In the genomic region with DNA sequence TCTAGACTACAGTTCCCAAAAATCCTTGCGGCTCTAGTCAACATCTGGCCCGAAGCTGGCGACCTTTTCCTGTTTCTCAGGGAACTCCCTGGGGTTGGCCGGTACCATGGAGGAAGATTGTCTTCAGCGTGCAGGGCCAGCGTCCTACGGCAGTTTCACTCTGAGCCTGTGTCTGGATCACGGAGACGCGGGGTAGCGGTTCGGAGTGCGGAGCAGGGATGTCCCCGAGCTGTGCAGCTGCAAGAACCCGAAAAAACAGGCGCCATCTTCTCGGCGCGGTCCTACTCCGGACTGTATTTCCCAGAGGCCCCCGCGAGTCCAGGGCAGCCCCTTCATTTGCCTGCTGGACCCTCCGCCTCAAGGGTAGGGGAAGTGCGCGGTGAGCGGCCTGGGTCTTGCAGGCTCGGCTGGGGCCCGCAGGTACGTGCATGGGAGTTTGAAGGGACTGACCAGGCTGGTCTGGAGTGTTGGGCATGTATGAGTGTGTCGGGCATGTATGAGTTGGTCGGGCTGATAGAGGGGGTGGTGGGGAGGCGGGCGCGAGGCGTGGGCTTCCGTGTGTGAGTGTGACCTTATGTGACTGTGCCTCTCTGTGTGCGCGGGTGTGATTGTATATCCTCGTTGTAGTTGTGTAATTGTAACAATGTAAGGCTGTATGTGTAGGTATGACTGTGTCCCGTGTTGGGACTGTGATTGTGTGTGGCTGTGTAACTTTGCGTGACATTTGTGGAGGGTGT, we compare ENCODE assay signal across 1 cellular context.
TF ChIP-seq lines count a peak whose summit lies in the region.

A gene (plus strand): TSS at position 360 of the 737 bp plus-strand sequence. CDS start 12,240 bp downstream, outside the sequence.

TF ChIP-seq in GM12878, 131 proteins besides CTCF, POLR2A, EP300 and RAD21 (continued from another document and continues in another):
- TF ChIP-seq ZSCAN29 (IDR thresholded peaks at IDR 0.05) (no peak), IKZF1 (conservative IDR thresholded peaks at IDR 0.05) (peak; percentile 98), SMAD5 (IDR thresholded peaks at IDR 0.05; ENCODE audit: low read depth) (no peak; the same call in 1 of the 2 replicates), PML (IDR thresholded peaks at IDR 0.05; ENCODE audit: low read length) (peak; percentile 85; the same call in 1 of the 2 replicates), RBBP5 (conservative IDR thresholded peaks at IDR 0.05) (no peak), SUPT20H (IDR thresholded peaks at IDR 0.05; ENCODE audit: borderline replicate concordance, control insufficient read depth, low read depth, low read length) (no peak), ZNF207 (IDR thresholded peaks at IDR 0.05; ENCODE audit: borderline replicate concordance) (peak; percentile 92), WRNIP1 (IDR thresholded peaks at IDR 0.05; ENCODE audit: borderline replicate concordance, low read depth, low read length) (no peak), SPI1 (IDR thresholded peaks at IDR 0.05; ENCODE audit: borderline replicate concordance, insufficient read depth, low read depth, low read length) (peak; percentile 61; the same call in 1 of the 2 replicates), TARDBP (IDR thresholded peaks at IDR 0.05; ENCODE audit: borderline replicate concordance) (no peak), KLF5 (IDR thresholded peaks at IDR 0.05; ENCODE audit: partially characterized antibody) (peak; percentile 93), POLR2AphosphoS2 (IDR thresholded peaks at IDR 0.05; ENCODE audit: low read depth, low read length) (peak; percentile 68; the same call in 1 of the 2 replicates), MYB (IDR thresholded peaks at IDR 0.05; ENCODE audit: borderline replicate concordance, low read depth, low read length) (peak; percentile 89), BMI1 (IDR thresholded peaks at IDR 0.05; ENCODE audit: borderline replicate concordance) (peak; percentile 44; the same call in 1 of the 2 replicates), TAF1 (IDR thresholded peaks at IDR 0.05; ENCODE audit: borderline replicate concordance, low read depth, low read length) (peak; percentile 64; the same call in 1 of the 2 replicates), STAT1 (conservative IDR thresholded peaks at IDR 0.05) (peak; percentile 91; the same call in 1 of the 2 replicates), RUNX3 (IDR thresholded peaks at IDR 0.05; ENCODE audit: low read length) (no peak; the same call in 1 of the 2 replicates), HCFC1 (IDR thresholded peaks at IDR 0.05; ENCODE audit: low read length) (peak; percentile 79), SREBF2 (IDR thresholded peaks at IDR 0.05; ENCODE audit: low read length) (no peak), SIX5 (IDR thresholded peaks at IDR 0.05; ENCODE audit: low read depth, low read length, severe bottlenecking) (peak; percentile 71), MEF2A (IDR thresholded peaks at IDR 0.05; ENCODE audit: insufficient read depth, low read depth, low read length) (0 out of 2 replicates have a peak, but pooled peaks have one; percentile 15), ETV6 (conservative IDR thresholded peaks at IDR 0.05 in 1 of 2, IDR thresholded peaks at IDR 0.05 in 1 of 2; ENCODE audit: borderline replicate concordance in 1 of 2, low read depth in 1 of 2) (no peak), YY1 (IDR thresholded peaks at IDR 0.05; ENCODE audit: low read depth, low read length) (peak; percentile 96), MXI1 (IDR thresholded peaks at IDR 0.05; ENCODE audit: low read depth, low read length) (peak; percentile 79), YBX1 (IDR thresholded peaks at IDR 0.05) (no peak), EZH2 (IDR thresholded peaks at IDR 0.05; ENCODE audit: borderline replicate concordance, control insufficient read depth, low read depth, low read length) (no peak), NRF1 (conservative IDR thresholded peaks at IDR 0.05; ENCODE audit: low read depth, low read length) (no peak), CREM (IDR thresholded peaks at IDR 0.05; ENCODE audit: low read depth) (peak; percentile 86), JUNB (IDR thresholded peaks at IDR 0.05) (no peak), HDGF (IDR thresholded peaks at IDR 0.05) (peak; percentile 94), IRF4 (IDR thresholded peaks at IDR 0.05; ENCODE audit: low read depth, low read length) (no peak), CBX3 (IDR thresholded peaks at IDR 0.05; ENCODE audit: borderline replicate concordance, low read depth) (no peak), TBL1XR1 (IDR thresholded peaks at IDR 0.05; ENCODE audit: low read depth, low read length) (0 out of 2 replicates have a peak, but pooled peaks have one; percentile 14), SMAD1 (IDR thresholded peaks at IDR 0.05; ENCODE audit: low read depth, partially characterized antibody) (no peak)
- TF ChIP-seq, protein P1, sequence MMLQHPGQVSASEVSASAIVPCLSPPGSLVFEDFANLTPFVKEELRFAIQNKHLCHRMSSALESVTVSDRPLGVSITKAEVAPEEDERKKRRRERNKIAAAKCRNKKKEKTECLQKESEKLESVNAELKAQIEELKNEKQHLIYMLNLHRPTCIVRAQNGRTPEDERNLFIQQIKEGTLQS (IDR thresholded peaks at IDR 0.05; ENCODE audit: borderline replicate concordance, extremely low read depth, low read depth, low read length): no peak
- TF ChIP-seq, protein P2, sequence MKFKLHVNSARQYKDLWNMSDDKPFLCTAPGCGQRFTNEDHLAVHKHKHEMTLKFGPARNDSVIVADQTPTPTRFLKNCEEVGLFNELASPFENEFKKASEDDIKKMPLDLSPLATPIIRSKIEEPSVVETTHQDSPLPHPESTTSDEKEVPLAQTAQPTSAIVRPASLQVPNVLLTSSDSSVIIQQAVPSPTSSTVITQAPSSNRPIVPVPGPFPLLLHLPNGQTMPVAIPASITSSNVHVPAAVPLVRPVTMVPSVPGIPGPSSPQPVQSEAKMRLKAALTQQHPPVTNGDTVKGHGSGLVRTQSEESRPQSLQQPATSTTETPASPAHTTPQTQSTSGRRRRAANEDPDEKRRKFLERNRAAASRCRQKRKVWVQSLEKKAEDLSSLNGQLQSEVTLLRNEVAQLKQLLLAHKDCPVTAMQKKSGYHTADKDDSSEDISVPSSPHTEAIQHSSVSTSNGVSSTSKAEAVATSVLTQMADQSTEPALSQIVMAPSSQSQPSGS (IDR thresholded peaks at IDR 0.05; ENCODE audit: low read length): no peak
- TF ChIP-seq, protein P3, sequence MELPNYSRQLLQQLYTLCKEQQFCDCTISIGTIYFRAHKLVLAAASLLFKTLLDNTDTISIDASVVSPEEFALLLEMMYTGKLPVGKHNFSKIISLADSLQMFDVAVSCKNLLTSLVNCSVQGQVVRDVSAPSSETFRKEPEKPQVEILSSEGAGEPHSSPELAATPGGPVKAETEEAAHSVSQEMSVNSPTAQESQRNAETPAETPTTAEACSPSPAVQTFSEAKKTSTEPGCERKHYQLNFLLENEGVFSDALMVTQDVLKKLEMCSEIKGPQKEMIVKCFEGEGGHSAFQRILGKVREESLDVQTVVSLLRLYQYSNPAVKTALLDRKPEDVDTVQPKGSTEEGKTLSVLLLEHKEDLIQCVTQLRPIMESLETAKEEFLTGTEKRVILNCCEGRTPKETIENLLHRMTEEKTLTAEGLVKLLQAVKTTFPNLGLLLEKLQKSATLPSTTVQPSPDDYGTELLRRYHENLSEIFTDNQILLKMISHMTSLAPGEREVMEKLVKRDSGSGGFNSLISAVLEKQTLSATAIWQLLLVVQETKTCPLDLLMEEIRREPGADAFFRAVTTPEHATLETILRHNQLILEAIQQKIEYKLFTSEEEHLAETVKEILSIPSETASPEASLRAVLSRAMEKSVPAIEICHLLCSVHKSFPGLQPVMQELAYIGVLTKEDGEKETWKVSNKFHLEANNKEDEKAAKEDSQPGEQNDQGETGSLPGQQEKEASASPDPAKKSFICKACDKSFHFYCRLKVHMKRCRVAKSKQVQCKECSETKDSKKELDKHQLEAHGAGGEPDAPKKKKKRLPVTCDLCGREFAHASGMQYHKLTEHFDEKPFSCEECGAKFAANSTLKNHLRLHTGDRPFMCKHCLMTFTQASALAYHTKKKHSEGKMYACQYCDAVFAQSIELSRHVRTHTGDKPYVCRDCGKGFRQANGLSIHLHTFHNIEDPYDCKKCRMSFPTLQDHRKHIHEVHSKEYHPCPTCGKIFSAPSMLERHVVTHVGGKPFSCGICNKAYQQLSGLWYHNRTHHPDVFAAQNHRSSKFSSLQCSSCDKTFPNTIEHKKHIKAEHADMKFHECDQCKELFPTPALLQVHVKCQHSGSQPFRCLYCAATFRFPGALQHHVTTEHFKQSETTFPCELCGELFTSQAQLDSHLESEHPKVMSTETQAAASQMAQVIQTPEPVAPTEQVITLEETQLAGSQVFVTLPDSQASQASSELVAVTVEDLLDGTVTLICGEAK (IDR thresholded peaks at IDR 0.05; ENCODE audit: borderline replicate concordance): peak; percentile 87
- TF ChIP-seq, protein P4, sequence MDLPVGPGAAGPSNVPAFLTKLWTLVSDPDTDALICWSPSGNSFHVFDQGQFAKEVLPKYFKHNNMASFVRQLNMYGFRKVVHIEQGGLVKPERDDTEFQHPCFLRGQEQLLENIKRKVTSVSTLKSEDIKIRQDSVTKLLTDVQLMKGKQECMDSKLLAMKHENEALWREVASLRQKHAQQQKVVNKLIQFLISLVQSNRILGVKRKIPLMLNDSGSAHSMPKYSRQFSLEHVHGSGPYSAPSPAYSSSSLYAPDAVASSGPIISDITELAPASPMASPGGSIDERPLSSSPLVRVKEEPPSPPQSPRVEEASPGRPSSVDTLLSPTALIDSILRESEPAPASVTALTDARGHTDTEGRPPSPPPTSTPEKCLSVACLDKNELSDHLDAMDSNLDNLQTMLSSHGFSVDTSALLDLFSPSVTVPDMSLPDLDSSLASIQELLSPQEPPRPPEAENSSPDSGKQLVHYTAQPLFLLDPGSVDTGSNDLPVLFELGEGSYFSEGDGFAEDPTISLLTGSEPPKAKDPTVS (IDR thresholded peaks at IDR 0.05; ENCODE audit: low read depth, low read length): no peak
- TF ChIP-seq, protein P5, sequence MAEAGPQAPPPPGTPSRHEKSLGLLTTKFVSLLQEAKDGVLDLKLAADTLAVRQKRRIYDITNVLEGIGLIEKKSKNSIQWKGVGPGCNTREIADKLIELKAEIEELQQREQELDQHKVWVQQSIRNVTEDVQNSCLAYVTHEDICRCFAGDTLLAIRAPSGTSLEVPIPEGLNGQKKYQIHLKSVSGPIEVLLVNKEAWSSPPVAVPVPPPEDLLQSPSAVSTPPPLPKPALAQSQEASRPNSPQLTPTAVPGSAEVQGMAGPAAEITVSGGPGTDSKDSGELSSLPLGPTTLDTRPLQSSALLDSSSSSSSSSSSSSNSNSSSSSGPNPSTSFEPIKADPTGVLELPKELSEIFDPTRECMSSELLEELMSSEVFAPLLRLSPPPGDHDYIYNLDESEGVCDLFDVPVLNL (IDR thresholded peaks at IDR 0.05; ENCODE audit: low read depth, low read length): no peak
- TF ChIP-seq, protein P6, sequence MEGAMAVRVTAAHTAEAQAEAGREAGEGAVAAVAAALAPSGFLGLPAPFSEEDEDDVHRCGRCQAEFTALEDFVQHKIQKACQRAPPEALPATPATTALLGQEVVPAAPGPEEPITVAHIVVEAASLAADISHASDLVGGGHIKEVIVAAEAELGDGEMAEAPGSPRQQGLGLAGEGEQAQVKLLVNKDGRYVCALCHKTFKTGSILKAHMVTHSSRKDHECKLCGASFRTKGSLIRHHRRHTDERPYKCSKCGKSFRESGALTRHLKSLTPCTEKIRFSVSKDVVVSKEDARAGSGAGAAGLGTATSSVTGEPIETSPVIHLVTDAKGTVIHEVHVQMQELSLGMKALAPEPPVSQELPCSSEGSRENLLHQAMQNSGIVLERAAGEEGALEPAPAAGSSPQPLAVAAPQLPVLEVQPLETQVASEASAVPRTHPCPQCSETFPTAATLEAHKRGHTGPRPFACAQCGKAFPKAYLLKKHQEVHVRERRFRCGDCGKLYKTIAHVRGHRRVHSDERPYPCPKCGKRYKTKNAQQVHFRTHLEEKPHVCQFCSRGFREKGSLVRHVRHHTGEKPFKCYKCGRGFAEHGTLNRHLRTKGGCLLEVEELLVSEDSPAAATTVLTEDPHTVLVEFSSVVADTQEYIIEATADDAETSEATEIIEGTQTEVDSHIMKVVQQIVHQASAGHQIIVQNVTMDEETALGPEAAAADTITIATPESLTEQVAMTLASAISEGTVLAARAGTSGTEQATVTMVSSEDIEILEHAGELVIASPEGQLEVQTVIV (IDR thresholded peaks at IDR 0.05; ENCODE audit: borderline replicate concordance, partially characterized antibody): peak; percentile 32
- TF ChIP-seq, protein P7, sequence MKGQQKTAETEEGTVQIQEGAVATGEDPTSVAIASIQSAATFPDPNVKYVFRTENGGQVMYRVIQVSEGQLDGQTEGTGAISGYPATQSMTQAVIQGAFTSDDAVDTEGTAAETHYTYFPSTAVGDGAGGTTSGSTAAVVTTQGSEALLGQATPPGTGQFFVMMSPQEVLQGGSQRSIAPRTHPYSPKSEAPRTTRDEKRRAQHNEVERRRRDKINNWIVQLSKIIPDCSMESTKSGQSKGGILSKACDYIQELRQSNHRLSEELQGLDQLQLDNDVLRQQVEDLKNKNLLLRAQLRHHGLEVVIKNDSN (IDR thresholded peaks at IDR 0.05; ENCODE audit: borderline replicate concordance, extremely low read length, insufficient read depth, low read depth, low read length): no peak
- TF ChIP-seq, protein P8, sequence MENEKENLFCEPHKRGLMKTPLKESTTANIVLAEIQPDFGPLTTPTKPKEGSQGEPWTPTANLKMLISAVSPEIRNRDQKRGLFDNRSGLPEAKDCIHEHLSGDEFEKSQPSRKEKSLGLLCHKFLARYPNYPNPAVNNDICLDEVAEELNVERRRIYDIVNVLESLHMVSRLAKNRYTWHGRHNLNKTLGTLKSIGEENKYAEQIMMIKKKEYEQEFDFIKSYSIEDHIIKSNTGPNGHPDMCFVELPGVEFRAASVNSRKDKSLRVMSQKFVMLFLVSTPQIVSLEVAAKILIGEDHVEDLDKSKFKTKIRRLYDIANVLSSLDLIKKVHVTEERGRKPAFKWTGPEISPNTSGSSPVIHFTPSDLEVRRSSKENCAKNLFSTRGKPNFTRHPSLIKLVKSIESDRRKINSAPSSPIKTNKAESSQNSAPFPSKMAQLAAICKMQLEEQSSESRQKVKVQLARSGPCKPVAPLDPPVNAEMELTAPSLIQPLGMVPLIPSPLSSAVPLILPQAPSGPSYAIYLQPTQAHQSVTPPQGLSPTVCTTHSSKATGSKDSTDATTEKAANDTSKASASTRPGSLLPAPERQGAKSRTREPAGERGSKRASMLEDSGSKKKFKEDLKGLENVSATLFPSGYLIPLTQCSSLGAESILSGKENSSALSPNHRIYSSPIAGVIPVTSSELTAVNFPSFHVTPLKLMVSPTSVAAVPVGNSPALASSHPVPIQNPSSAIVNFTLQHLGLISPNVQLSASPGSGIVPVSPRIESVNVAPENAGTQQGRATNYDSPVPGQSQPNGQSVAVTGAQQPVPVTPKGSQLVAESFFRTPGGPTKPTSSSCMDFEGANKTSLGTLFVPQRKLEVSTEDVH (IDR thresholded peaks at IDR 0.05; ENCODE audit: low read depth, partially characterized antibody): peak; percentile 32
- TF ChIP-seq, protein P9, sequence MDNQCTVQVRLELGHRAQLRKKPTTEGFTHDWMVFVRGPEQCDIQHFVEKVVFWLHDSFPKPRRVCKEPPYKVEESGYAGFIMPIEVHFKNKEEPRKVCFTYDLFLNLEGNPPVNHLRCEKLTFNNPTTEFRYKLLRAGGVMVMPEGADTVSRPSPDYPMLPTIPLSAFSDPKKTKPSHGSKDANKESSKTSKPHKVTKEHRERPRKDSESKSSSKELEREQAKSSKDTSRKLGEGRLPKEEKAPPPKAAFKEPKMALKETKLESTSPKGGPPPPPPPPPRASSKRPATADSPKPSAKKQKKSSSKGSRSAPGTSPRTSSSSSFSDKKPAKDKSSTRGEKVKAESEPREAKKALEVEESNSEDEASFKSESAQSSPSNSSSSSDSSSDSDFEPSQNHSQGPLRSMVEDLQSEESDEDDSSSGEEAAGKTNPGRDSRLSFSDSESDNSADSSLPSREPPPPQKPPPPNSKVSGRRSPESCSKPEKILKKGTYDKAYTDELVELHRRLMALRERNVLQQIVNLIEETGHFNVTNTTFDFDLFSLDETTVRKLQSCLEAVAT (IDR thresholded peaks at IDR 0.05): 0 out of 2 replicates have a peak, but pooled peaks have one; percentile 54
